21 cellular contexts compared by ENCODE assay signal in the genomic region with DNA sequence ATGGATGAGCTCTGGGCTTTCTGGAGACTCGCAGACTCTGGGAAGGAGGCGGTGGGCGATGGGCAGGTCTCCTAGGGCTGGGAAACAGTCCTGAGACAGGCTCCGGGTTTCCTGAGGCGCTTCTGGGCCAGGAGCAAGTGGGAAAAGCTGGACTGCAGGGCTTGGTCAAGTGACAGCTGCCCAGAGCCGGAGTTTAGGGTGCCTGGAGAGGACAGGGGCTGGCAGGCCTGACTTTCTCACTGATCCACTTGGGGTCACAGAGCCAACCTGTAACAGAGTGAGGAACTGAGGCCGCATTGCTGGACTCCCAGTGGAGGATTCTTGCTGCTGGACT.
DNase-seq lines count a peak whose midpoint lies in the region; ATAC-seq and TF ChIP-seq lines count a peak whose summit lies in the region.
"Had no signal": no experiment of that assay in that cellular context is flagged by ENCODE, and none has a peak within 500 bp of the region (broad histone marks: within the 10 kb centered on the region; RNA-seq: fewer than 3 reads in every experiment).

No MANE protein-coding gene starts in this region.

- WGBS in endodermal cell (ENCODE audit: insufficient coverage in 1 of 2, insufficient read length in 1 of 2), 2 experiments, result 94 to 100% methylated on average over 5 to 7 of the region's 7 CpGs

- H3K4me3 Mint-ChIP-seq in stimulated activated naive CD8-positive, alpha-beta T cell treated with anti-CD3 and anti-CD28 coated beads, Interleukin-15, Interleukin-2, amounts not matched to agents 100 ng/mL and 50 ng/mL, for 24 hours, result no peak overlapping the region
- no peak overlapping the region for H3K4me3 Mint-ChIP-seq in endodermal cell
- peak overlapping the region in 2 of 10 donors; percentile 57 to 62 for H3K4me3 Mint-ChIP-seq in naive thymus-derived CD8-positive, alpha-beta T cell
- H3K4me3 Mint-ChIP-seq: activated naive CD8-positive, alpha-beta T cell; naive B cell; stimulated activated memory B cell treated with anti-CD40 and anti-IgM and Interleukin-4, amounts not matched to agents 10 μg/mL and 1 μg/mL and 100 μg/mL, for 72 hours; type B pancreatic cell had no signal

- H3K9me3 Mint-ChIP-seq in stimulated activated naive CD8-positive, alpha-beta T cell treated with anti-CD3 and anti-CD28 coated beads, Interleukin-15, Interleukin-2, amounts not matched to agents 100 ng/mL and 50 ng/mL, for 24 hours, result no peaks in the 10 kb centered on the region
- H3K9me3 Mint-ChIP-seq in endodermal cell, result peaks cover 3% of the 10 kb centered on the region
- H3K9me3 Mint-ChIP-seq in naive thymus-derived CD8-positive, alpha-beta T cell, result no peaks in the 10 kb centered on the region
- H3K9me3 Mint-ChIP-seq: naive B cell; stimulated activated memory B cell treated with anti-CD40 and anti-IgM and Interleukin-4, amounts not matched to agents 10 μg/mL and 1 μg/mL and 100 μg/mL, for 72 hours; type B pancreatic cell had no signal

- no peak for TF ChIP-seq CTCF in endodermal cell (conservative IDR thresholded peaks at IDR 0.05)
- TF ChIP-seq CTCF in tibial artery (IDR thresholded peaks at IDR 0.05), result no peak

- POLR2A ChIA-PET in naive thymus-derived CD8-positive, alpha-beta T cell (lab: Charles Lee), result no interaction called here

- H3K27me3 Mint-ChIP-seq in stimulated activated naive CD8-positive, alpha-beta T cell treated with anti-CD3 and anti-CD28 coated beads, Interleukin-15, Interleukin-2, amounts not matched to agents 100 ng/mL and 50 ng/mL, for 24 hours, result no peaks in the 10 kb centered on the region
- H3K27me3 Mint-ChIP-seq in endodermal cell (ENCODE audit: insufficient read depth), result no peaks in the 10 kb centered on the region
- H3K27me3 Mint-ChIP-seq in naive thymus-derived CD8-positive, alpha-beta T cell, result no peaks in the 10 kb centered on the region
- H3K27me3 Mint-ChIP-seq: activated naive CD8-positive, alpha-beta T cell; type B pancreatic cell had no signal

- H3K27ac ChIP-seq in endodermal cell (ENCODE audit: low read depth, low read length) (peak overlapping the region; percentile 90), tibial artery (peak overlapping the region in 1 of 2 donors; percentile 29)
- H3K27ac ChIP-seq: breast epithelium, lower lobe of right lung, Peyer's patch had no signal

- intact Hi-C loops in tibial artery (cut with DNase I; ENCODE audit: low total_unique reads), result no loop called here

- H3K4me3 ChIP-seq in endodermal cell (ENCODE audit: low read length), result no peak overlapping the region
- no peak overlapping the region for H3K4me3 ChIP-seq in tibial artery
- H3K4me3 ChIP-seq: breast epithelium, lower lobe of right lung, Peyer's patch had no signal

- no peak for ATAC-seq in stimulated activated naive CD8-positive, alpha-beta T cell treated with anti-CD3 and anti-CD28 coated beads, Interleukin-15, Interleukin-2, amounts not matched to agents 100 U/mL and 50 U/mL, for 24 hours
- peak in 1 of 2 donors; percentile 18 for ATAC-seq in naive thymus-derived CD8-positive, alpha-beta T cell
- no peak for ATAC-seq in HG02870 (IDR thresholded peaks at IDR 0.05; ENCODE audit: unreplicated experiment)
- ATAC-seq: esophagus mucosa; lower lobe of right lung; stimulated activated memory B cell treated with anti-CD40 and anti-IgM and Interleukin-4, amounts not matched to agents 10 μg/mL and 1 μg/mL and 100 μg/mL, for 72 hours had no signal

- H3K36me3 Mint-ChIP-seq in stimulated activated naive CD8-positive, alpha-beta T cell treated with anti-CD3 and anti-CD28 coated beads, Interleukin-15, Interleukin-2, amounts not matched to agents 100 ng/mL and 50 ng/mL, for 24 hours (ENCODE audit: low read depth), result no peaks in the 10 kb centered on the region
- H3K36me3 Mint-ChIP-seq in endodermal cell (ENCODE audit: low read depth), result peaks cover 5% of the 10 kb centered on the region
- H3K36me3 Mint-ChIP-seq in naive thymus-derived CD8-positive, alpha-beta T cell, result peaks cover 0 to 58% (median 9%) of the 10 kb centered on the region in 3 donors
- H3K36me3 Mint-ChIP-seq: naive B cell; stimulated activated memory B cell treated with anti-CD40 and anti-IgM and Interleukin-4, amounts not matched to agents 10 μg/mL and 1 μg/mL and 100 μg/mL, for 72 hours had no signal

- no peak overlapping the region for H3K9ac ChIP-seq in endodermal cell (ENCODE audit: extremely low read depth, low read length, poor library complexity, severe bottlenecking)
- H3K9ac ChIP-seq: SK-N-SH had no signal

- H3K4me1 ChIP-seq in endodermal cell (ENCODE audit: control insufficient read depth, insufficient read depth, low read length) (no peaks in the 10 kb centered on the region), tibial artery (peaks cover 0 to 14% (median 4%) of the 10 kb centered on the region in 4 donors)
- H3K4me1 ChIP-seq: breast epithelium, Peyer's patch had no signal

- no peak for DNase-seq in stimulated activated naive CD8-positive, alpha-beta T cell treated with anti-CD3 and anti-CD28 coated beads, Interleukin-15, Interleukin-2, amounts not matched to agents 100 U/mL and 50 U/mL, for 24 hours
- DNase-seq in endodermal cell (peak; percentile 38), NCI-H1105 (lab: John Stamatoyannopoulos, UW) (no peak), mesenteric fat pad (ENCODE audit: low spot score) (no peak), tibial artery (no peak)
- no peak for DNase-seq in naive thymus-derived CD8-positive, alpha-beta T cell
- DNase-seq: IMR-90, lower lobe of right lung, MM.1S, naive B cell, NCI-H1694, NCI-H2227 treated with DMSO at 0.1 percent for 48 hours, Peyer's patch, SK-N-SH had no signal

- no peaks in the 10 kb centered on the region for H3K27me3 ChIP-seq in endodermal cell (ENCODE audit: control insufficient read depth, insufficient read depth, low read length, poor library complexity, severe bottlenecking)
- H3K27me3 ChIP-seq in tibial artery, result no peaks in the 10 kb centered on the region
- H3K27me3 ChIP-seq: breast epithelium, Peyer's patch had no signal

- H3K27ac Mint-ChIP-seq in stimulated activated naive CD8-positive, alpha-beta T cell treated with anti-CD3 and anti-CD28 coated beads, Interleukin-15, Interleukin-2, amounts not matched to agents 100 ng/mL and 50 ng/mL, for 24 hours, result peak overlapping the region; percentile 58
- H3K27ac Mint-ChIP-seq in endodermal cell, result no peak overlapping the region
- H3K27ac Mint-ChIP-seq in naive thymus-derived CD8-positive, alpha-beta T cell, result peak overlapping the region in 7 of 10 donors; percentile 29 to 92 (median 80)
- H3K27ac Mint-ChIP-seq: naive B cell; stimulated activated memory B cell treated with anti-CD40 and anti-IgM and Interleukin-4, amounts not matched to agents 10 μg/mL and 1 μg/mL and 100 μg/mL, for 72 hours; type B pancreatic cell had no signal

- peaks cover 42% of the 10 kb centered on the region for H3K4me1 Mint-ChIP-seq in stimulated activated naive CD8-positive, alpha-beta T cell treated with anti-CD3 and anti-CD28 coated beads, Interleukin-15, Interleukin-2, amounts not matched to agents 100 ng/mL and 50 ng/mL, for 24 hours (ENCODE audit: low read depth)
- no peaks in the 10 kb centered on the region for H3K4me1 Mint-ChIP-seq in endodermal cell
- H3K4me1 Mint-ChIP-seq in naive thymus-derived CD8-positive, alpha-beta T cell, result peaks cover 33 to 77% (median 61%) of the 10 kb centered on the region in 4 donors
- H3K4me1 Mint-ChIP-seq: naive B cell; stimulated activated memory B cell treated with anti-CD40 and anti-IgM and Interleukin-4, amounts not matched to agents 10 μg/mL and 1 μg/mL and 100 μg/mL, for 72 hours had no signal

- no peaks in the 10 kb centered on the region for H3K9me3 ChIP-seq in endodermal cell (ENCODE audit: control insufficient read depth, low read length)
- no peaks in the 10 kb centered on the region for H3K9me3 ChIP-seq in tibial artery
- H3K9me3 ChIP-seq: breast epithelium, lower lobe of right lung, Peyer's patch, SK-N-SH had no signal

- no peaks in the 10 kb centered on the region for H3K36me3 ChIP-seq in endodermal cell (ENCODE audit: control insufficient read depth, insufficient read depth, low read length)
- no peaks in the 10 kb centered on the region for H3K36me3 ChIP-seq in tibial artery
- H3K36me3 ChIP-seq: breast epithelium, lower lobe of right lung, Peyer's patch had no signal
